2 cellular contexts compared by ENCODE assay signal in the genomic region with DNA sequence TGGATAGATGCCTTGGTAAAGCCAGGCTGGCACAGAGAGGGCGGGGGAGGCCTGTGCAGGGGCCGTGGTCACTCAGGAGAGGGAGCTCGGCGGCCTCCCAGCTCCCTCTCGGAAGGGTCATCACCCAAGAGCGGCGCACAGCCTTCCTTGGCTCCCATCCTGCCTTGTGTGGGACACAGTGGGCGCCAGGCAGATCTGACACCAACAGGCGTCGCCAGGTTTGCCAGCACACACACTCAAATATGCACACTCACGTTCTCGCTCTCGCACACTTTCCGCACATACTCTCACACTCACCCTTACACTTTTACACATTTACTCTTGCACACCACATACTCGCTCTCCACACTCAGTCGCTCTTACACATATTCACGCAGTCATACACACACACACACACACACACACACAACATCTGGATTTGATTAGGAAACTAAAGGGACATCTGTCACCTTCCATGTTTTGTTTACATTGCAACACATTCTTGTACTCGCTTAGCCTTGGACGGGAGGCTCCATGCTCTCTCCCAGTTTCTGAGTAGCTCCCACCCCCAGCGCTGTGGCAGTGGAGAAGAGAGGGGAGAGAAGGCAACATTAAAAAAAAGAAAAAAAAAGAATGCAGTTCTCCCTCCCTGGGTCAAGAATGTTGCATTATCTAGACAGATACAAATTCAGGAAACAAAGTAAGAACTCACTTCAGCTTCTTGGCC.
TF ChIP-seq lines count a peak whose summit lies in the region.

No MANE protein-coding gene starts in this region.

TF ChIP-seq in HepG2, 621 proteins besides CTCF, POLR2A, EP300 and RAD21 (continues in another document):
- TF ChIP-seq, protein P1, sequence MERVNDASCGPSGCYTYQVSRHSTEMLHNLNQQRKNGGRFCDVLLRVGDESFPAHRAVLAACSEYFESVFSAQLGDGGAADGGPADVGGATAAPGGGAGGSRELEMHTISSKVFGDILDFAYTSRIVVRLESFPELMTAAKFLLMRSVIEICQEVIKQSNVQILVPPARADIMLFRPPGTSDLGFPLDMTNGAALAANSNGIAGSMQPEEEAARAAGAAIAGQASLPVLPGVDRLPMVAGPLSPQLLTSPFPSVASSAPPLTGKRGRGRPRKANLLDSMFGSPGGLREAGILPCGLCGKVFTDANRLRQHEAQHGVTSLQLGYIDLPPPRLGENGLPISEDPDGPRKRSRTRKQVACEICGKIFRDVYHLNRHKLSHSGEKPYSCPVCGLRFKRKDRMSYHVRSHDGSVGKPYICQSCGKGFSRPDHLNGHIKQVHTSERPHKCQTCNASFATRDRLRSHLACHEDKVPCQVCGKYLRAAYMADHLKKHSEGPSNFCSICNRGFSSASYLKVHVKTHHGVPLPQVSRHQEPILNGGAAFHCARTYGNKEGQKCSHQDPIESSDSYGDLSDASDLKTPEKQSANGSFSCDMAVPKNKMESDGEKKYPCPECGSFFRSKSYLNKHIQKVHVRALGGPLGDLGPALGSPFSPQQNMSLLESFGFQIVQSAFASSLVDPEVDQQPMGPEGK (CRISPR knock-in tag; IDR thresholded peaks at IDR 0.05): no peak
- no peak for TF ChIP-seq ZNF713 (CRISPR knock-in tag; IDR thresholded peaks at IDR 0.05)
- TF ChIP-seq TCF7 (IDR thresholded peaks at IDR 0.05; ENCODE audit: low read depth): no peak
- no peak for TF ChIP-seq TBL1XR1 (IDR thresholded peaks at IDR 0.05; ENCODE audit: borderline replicate concordance, low read length, partially characterized antibody)
- TF ChIP-seq MLLT10 (CRISPR knock-in tag; IDR thresholded peaks at IDR 0.05): no peak
- TF ChIP-seq ZC3H13 (CRISPR knock-in tag; IDR thresholded peaks at IDR 0.05): no peak
- TF ChIP-seq, protein P2, sequence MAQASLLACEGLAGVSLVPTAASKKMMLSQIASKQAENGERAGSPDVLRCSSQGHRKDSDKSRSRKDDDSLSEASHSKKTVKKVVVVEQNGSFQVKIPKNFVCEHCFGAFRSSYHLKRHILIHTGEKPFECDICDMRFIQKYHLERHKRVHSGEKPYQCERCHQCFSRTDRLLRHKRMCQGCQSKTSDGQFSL (CRISPR knock-in tag; IDR thresholded peaks at IDR 0.05): no peak
- no peak for TF ChIP-seq SKI (IDR thresholded peaks at IDR 0.05; ENCODE audit: partially characterized antibody)
- no peak for TF ChIP-seq HINFP (CRISPR knock-in tag; IDR thresholded peaks at IDR 0.05; ENCODE audit: low read depth)
- TF ChIP-seq, protein P3, sequence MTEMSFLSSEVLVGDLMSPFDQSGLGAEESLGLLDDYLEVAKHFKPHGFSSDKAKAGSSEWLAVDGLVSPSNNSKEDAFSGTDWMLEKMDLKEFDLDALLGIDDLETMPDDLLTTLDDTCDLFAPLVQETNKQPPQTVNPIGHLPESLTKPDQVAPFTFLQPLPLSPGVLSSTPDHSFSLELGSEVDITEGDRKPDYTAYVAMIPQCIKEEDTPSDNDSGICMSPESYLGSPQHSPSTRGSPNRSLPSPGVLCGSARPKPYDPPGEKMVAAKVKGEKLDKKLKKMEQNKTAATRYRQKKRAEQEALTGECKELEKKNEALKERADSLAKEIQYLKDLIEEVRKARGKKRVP (CRISPR knock-in tag; IDR thresholded peaks at IDR 0.05): no peak
- TF ChIP-seq ZBTB33 (CRISPR knock-in tag; IDR thresholded peaks at IDR 0.05): no peak
- TF ChIP-seq, protein P4, sequence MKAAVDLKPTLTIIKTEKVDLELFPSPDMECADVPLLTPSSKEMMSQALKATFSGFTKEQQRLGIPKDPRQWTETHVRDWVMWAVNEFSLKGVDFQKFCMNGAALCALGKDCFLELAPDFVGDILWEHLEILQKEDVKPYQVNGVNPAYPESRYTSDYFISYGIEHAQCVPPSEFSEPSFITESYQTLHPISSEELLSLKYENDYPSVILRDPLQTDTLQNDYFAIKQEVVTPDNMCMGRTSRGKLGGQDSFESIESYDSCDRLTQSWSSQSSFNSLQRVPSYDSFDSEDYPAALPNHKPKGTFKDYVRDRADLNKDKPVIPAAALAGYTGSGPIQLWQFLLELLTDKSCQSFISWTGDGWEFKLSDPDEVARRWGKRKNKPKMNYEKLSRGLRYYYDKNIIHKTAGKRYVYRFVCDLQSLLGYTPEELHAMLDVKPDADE (CRISPR knock-in tag; IDR thresholded peaks at IDR 0.05): no peak
- no peak for TF ChIP-seq ZNF235 (CRISPR knock-in tag; IDR thresholded peaks at IDR 0.05; ENCODE audit: borderline replicate concordance)
- no peak for TF ChIP-seq ZSCAN5A (CRISPR knock-in tag; IDR thresholded peaks at IDR 0.05; ENCODE audit: borderline replicate concordance)
- TF ChIP-seq SAP130 (CRISPR knock-in tag; IDR thresholded peaks at IDR 0.05; ENCODE audit: low read depth): peak; percentile 38; the same call in 1 of the 2 replicates
- TF ChIP-seq SRF (IDR thresholded peaks at IDR 0.05; ENCODE audit: low read depth, low read length): no peak
- no peak for TF ChIP-seq NFE2 (CRISPR knock-in tag; IDR thresholded peaks at IDR 0.05)
- TF ChIP-seq ZNF605 (CRISPR knock-in tag; IDR thresholded peaks at IDR 0.05): no peak

TF ChIP-seq in H1, 55 proteins besides CTCF, POLR2A, EP300 and RAD21:
- TF ChIP-seq SIX5 (IDR thresholded peaks at IDR 0.05; ENCODE audit: low read depth, low read length): no peak
- TF ChIP-seq KDM4A (IDR thresholded peaks at IDR 0.05; ENCODE audit: low read depth, low read length, severe bottlenecking): no peak
- TF ChIP-seq FOSL1 (IDR thresholded peaks at IDR 0.05; ENCODE audit: insufficient read depth, low read depth, low read length): no peak
- no peak for TF ChIP-seq TAF1 (IDR thresholded peaks at IDR 0.05; ENCODE audit: low read depth, low read length)
- no peak for TF ChIP-seq CBX5 (IDR thresholded peaks at IDR 0.05; ENCODE audit: low read depth, low read length)
- TF ChIP-seq YY1 (IDR thresholded peaks at IDR 0.05; ENCODE audit: low read depth, low read length): no peak
- TF ChIP-seq TAF7 (optimal IDR thresholded peaks at IDR 0.05; ENCODE audit: borderline replicate concordance, low read depth, low read length): no peak
- no peak for TF ChIP-seq ASH2L (IDR thresholded peaks at IDR 0.05; ENCODE audit: low read length)
- TF ChIP-seq, protein P5, sequence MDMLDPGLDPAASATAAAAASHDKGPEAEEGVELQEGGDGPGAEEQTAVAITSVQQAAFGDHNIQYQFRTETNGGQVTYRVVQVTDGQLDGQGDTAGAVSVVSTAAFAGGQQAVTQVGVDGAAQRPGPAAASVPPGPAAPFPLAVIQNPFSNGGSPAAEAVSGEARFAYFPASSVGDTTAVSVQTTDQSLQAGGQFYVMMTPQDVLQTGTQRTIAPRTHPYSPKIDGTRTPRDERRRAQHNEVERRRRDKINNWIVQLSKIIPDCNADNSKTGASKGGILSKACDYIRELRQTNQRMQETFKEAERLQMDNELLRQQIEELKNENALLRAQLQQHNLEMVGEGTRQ (IDR thresholded peaks at IDR 0.05; ENCODE audit: low read length): no peak
- TF ChIP-seq ATF2 (IDR thresholded peaks at IDR 0.05; ENCODE audit: low read length): no peak
- TF ChIP-seq SP4 (IDR thresholded peaks at IDR 0.05; ENCODE audit: low read length): no peak
- TF ChIP-seq ZNF274 (IDR thresholded peaks at IDR 0.05; ENCODE audit: borderline replicate concordance, extremely low read depth, low read length): no peak
- TF ChIP-seq BRCA1 (IDR thresholded peaks at IDR 0.05; ENCODE audit: low read depth, low read length): no peak
- no peak for TF ChIP-seq EZH2 (IDR thresholded peaks at IDR 0.05; ENCODE audit: low read depth, low read length, severe bottlenecking)
- no peak for TF ChIP-seq MAFK (IDR thresholded peaks at IDR 0.05; ENCODE audit: low read depth, low read length)
- TF ChIP-seq TEAD4 (IDR thresholded peaks at IDR 0.05; ENCODE audit: low read depth, low read length): no peak
- TF ChIP-seq TBP (IDR thresholded peaks at IDR 0.05; ENCODE audit: low read depth, low read length): no peak
- TF ChIP-seq NANOG (IDR thresholded peaks at IDR 0.05; ENCODE audit: insufficient read depth, low read depth, low read length, poor library complexity, severe bottlenecking): no peak
- no peak for TF ChIP-seq HDAC6 (IDR thresholded peaks at IDR 0.05; ENCODE audit: low read depth, low read length)
- TF ChIP-seq JUND (IDR thresholded peaks at IDR 0.05; ENCODE audit: low read length): no peak
